In the genomic region with DNA sequence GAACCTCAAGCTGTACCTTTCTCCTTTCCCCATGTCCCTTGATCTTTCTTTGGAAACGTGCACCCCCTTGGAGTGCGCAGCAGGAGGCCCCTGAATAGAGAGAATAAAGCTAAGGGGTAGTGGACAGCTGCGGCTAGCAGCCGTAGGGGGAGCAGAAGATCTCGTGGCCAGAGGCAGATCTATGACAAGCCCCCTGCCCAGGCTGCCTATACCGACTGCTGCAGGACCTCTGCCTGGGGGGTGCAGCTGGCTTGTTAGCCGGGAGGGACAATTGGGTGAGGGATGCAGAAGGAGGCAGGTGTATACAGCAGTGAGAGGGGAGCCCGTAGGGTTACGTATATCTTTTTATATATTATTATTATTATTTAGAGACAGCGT, we compare ENCODE assay signal across 8 cellular contexts. TPM values are rescaled to one million over a fixed set of nuclear protein-coding genes. Genes with fewer than 3 reads are reported as not detected.
DNase-seq lines count a peak whose midpoint lies in the region; ATAC-seq, FAIRE-seq and TF ChIP-seq lines count a peak whose summit lies in the region.
"Not testable (repeated sequence)": the region's sequence is repeated elsewhere in the genome, so short reads cannot be mapped to it uniquely, and the experiment has no call there.

No MANE protein-coding gene starts in this region.

- RAD21 ChIA-PET in GM12878 (lab: Charles Lee; ENCODE audit: unreplicated experiment): not testable (repeated sequence)

- not testable (repeated sequence) for H3K36me3 Mint-ChIP-seq in natural killer cell treated with Interleukin-12 subunit alpha and Interleukin-12 subunit beta and Interleukin-15 and Interleukin-18, amount 100 ng/mL, for 72 hours

- H3K4me1 ChIP-seq in DOHH2 (ENCODE audit: control insufficient read depth, low read length); OCI-LY3 (ENCODE audit: low read length); GM12878 (ENCODE audit: control insufficient read depth, insufficient read depth, low read length): not testable (repeated sequence)

- H3K27ac ChIP-seq in DOHH2 (ENCODE audit: low read depth, low read length); OCI-LY3 (ENCODE audit: low read length); GM12878 (ENCODE audit: control insufficient read depth, insufficient read depth): not testable (repeated sequence)

- not testable (repeated sequence) for FAIRE-seq in GM12878 (lab: Jason Lieb, UNC)

- not testable (repeated sequence) for H3K9me3 Mint-ChIP-seq in natural killer cell treated with Interleukin-12 subunit alpha and Interleukin-12 subunit beta and Interleukin-15 and Interleukin-18, amount 100 ng/mL, for 72 hours

- TF ChIP-seq CTCF in DOHH2 (IDR thresholded peaks at IDR 0.05; ENCODE audit: low read depth, low read length, poor library complexity, severe bottlenecking); OCI-LY3 (IDR thresholded peaks at IDR 0.05; ENCODE audit: low read depth, low read length); GM12878 (IDR thresholded peaks at IDR 0.05 in 2 of 3, conservative IDR thresholded peaks at IDR 0.05 in 1 of 3; ENCODE audit: control insufficient read depth in 2 of 3, extremely low read depth in 1 of 3, insufficient read depth in 1 of 3, low read depth in 3 of 3, low read length in 3 of 3): not testable (repeated sequence)

- not testable (repeated sequence) for DNase-seq in GM12878 (ENCODE audit: low read depth, low spot score); natural killer cell treated with Interleukin-12 subunit alpha and Interleukin-12 subunit beta and Interleukin-15 and Interleukin-18, amount 100 ng/mL, for 72 hours (ENCODE audit: low spot score)

- not testable (repeated sequence) for H3K4me1 Mint-ChIP-seq in natural killer cell treated with Interleukin-12 subunit alpha and Interleukin-12 subunit beta and Interleukin-15 and Interleukin-18, amount 100 ng/mL, for 72 hours (ENCODE audit: low read depth in 2 of 2)

- in situ Hi-C loops in GM12878 (cut with MboI): not testable (repeated sequence)

- not testable (repeated sequence) for H2AFZ ChIP-seq in OCI-LY3 (ENCODE audit: low read depth, low read length); GM12878 (ENCODE audit: control insufficient read depth, low read depth, low read length)

- 0% methylated on average over 2 of the region's 10 CpGs for WGBS in GM12878 (ENCODE audit: insufficient coverage, insufficient replicate concordance, low lambda C conversion rate, missing lambda C conversion rate)

- SMC1A ChIA-PET in GM12878 (lab: Charles Lee; ENCODE audit: uncharacterized antibody, unreplicated experiment): not testable (repeated sequence)

- H3K9ac ChIP-seq in OCI-LY3 (ENCODE audit: low read length): 0 out of 2 replicates have a peak overlapping the region, but pooled peaks have one; percentile 24
- not testable (repeated sequence) for H3K9ac ChIP-seq in GM12878 (ENCODE audit: control insufficient read depth, insufficient read depth, low read length)

- H3K9me3 ChIP-seq in DOHH2 (ENCODE audit: control insufficient read depth, insufficient read depth, low read length); OCI-LY3 (ENCODE audit: insufficient read depth, low read length); GM12878 (replicated peaks; ENCODE audit: control insufficient read depth, insufficient read depth, low read length): not testable (repeated sequence)

- intact Hi-C loops in GM12878 (cut with micrococcal nuclease; ENCODE audit: unreplicated experiment): not testable (repeated sequence)

- TF ChIP-seq EP300 in GM12878 (IDR thresholded peaks at IDR 0.05; ENCODE audit: borderline replicate concordance in 1 of 2, control insufficient read depth in 1 of 2, low read depth in 2 of 2, low read length in 2 of 2): not testable (repeated sequence)

- not testable (repeated sequence) for H3K27me3 Mint-ChIP-seq in natural killer cell treated with Interleukin-12 subunit alpha and Interleukin-12 subunit beta and Interleukin-15 and Interleukin-18, amount 100 ng/mL, for 72 hours

- TF ChIP-seq RAD21 in GM12878 (IDR thresholded peaks at IDR 0.05; ENCODE audit: insufficient read depth, low read depth, low read length): not testable (repeated sequence)

- not testable (repeated sequence) for H4K20me1 ChIP-seq in DOHH2 (ENCODE audit: control insufficient read depth, insufficient read depth, low read depth, low read length); OCI-LY3 (ENCODE audit: insufficient read depth, low read length); GM12878 (ENCODE audit: control insufficient read depth, insufficient read depth)

- peak; percentile 16 for ATAC-seq in GM19328 (IDR thresholded peaks at IDR 0.05; ENCODE audit: unreplicated experiment)
- peak; percentile 36 for ATAC-seq in GM21619 (IDR thresholded peaks at IDR 0.05; ENCODE audit: unreplicated experiment)
- ATAC-seq in HG02885 (IDR thresholded peaks at IDR 0.05; ENCODE audit: poor library complexity, unreplicated experiment): peak; percentile 27
- peak; percentile 32 for ATAC-seq in HG03280 (IDR thresholded peaks at IDR 0.05; ENCODE audit: unreplicated experiment)
- peak; percentile 43 for ATAC-seq in GM12878
- peak; percentile 4 to 55 for ATAC-seq in natural killer cell treated with Interleukin-12 subunit alpha and Interleukin-12 subunit beta and Interleukin-15 and Interleukin-18, amount 100 ng/mL, for 72 hours

- not testable (repeated sequence) for H3K27ac Mint-ChIP-seq in natural killer cell treated with Interleukin-12 subunit alpha and Interleukin-12 subunit beta and Interleukin-15 and Interleukin-18, amount 100 ng/mL, for 72 hours

- H3F3A ChIP-seq in DOHH2 (ENCODE audit: control insufficient read depth, insufficient read depth): not testable (repeated sequence)

- H3K27me3 ChIP-seq in DOHH2 (ENCODE audit: control insufficient read depth, low read length); OCI-LY3 (ENCODE audit: low read depth, low read length); GM12878 (replicated peaks in 1 of 2; ENCODE audit: control insufficient read depth in 2 of 2, insufficient read depth in 2 of 2, low read length in 1 of 2): not testable (repeated sequence)

- H3K36me3 ChIP-seq in DOHH2 (ENCODE audit: control insufficient read depth, low read length); OCI-LY3 (replicated peaks; ENCODE audit: low read depth, low read length); GM12878 (ENCODE audit: control insufficient read depth in 2 of 2, insufficient read depth in 2 of 2, low read length in 1 of 2): not testable (repeated sequence)

- not testable (repeated sequence) for H3K9me2 ChIP-seq in DOHH2 (replicated peaks; ENCODE audit: control insufficient read depth, low read length)

- peak overlapping the region; percentile 45 for H3K4me2 ChIP-seq in DOHH2 (ENCODE audit: low read length)
- peak overlapping the region; percentile 40 for H3K4me2 ChIP-seq in OCI-LY3 (ENCODE audit: low read length)
- not testable (repeated sequence) for H3K4me2 ChIP-seq in GM12878 (ENCODE audit: control insufficient read depth, insufficient read depth)

- CTCF ChIA-PET in GM12878 (lab: Yijun Ruan, JAX): interaction anchor here (0.9 to 1.3 kb wide), 2 partner anchors 75 to 200 kb away, joined by 5 to 6 read pairs; no protein-coding TSS in a partner anchor

- not testable (repeated sequence) for BruUV-seq in GM12878 (replicated peaks; lab: Mats Ljungman, UMichigan)

- TF ChIP-seq POLR2A in GM12878 (IDR thresholded peaks at IDR 0.05; ENCODE audit: low read depth, low read length): not testable (repeated sequence)

- H3K4me3 ChIP-seq in DOHH2 (ENCODE audit: low read length); GM12878: not testable (repeated sequence)
- peak overlapping the region; percentile 50; the same call in 1 of the 2 replicates for H3K4me3 ChIP-seq in OCI-LY3 (ENCODE audit: low read length)

- H3K79me2 ChIP-seq in DOHH2 (ENCODE audit: control insufficient read depth, low read length); OCI-LY3 (ENCODE audit: low read length); GM12878 (ENCODE audit: control insufficient read depth, insufficient read depth, low read length): not testable (repeated sequence)

- H3K4me3 Mint-ChIP-seq in natural killer cell treated with Interleukin-12 subunit alpha and Interleukin-12 subunit beta and Interleukin-15 and Interleukin-18, amount 100 ng/mL, for 72 hours: not testable (repeated sequence)

- POLR2A ChIA-PET in GM12878 (lab: Charles Lee): not testable (repeated sequence)

RNA-seq across cellular contexts. Expression of gene POLR2J, which starts 0.5 kb away (rescaled TPM):
- 18.6 and 25.8 TPM in 2 replicates for total RNA-seq in GM12878 (2013; cell fraction: nucleolus; rRNA removed)
- total RNA-seq in GM12878 (2014; rRNA removed) (66.3 and 73.5 TPM in 2 replicates), GM12878 (2014; rRNA removed; fragmentation: Illumina TruSeq; extraction: Trizol) (73.8 and 78.0 TPM in 2 replicates), GM12878 (2021) (47.8 and 49.2 TPM in 2 replicates)
- 14.7 TPM for polyA plus RNA-seq in GM12878 (2011; ENCODE audit: low read depth)
- polyA plus RNA-seq in GM12878 (2011; rRNA removed) (39.8 and 76.8 TPM in 2 replicates), GM12878 (2014; fragmentation: Illumina TruSeq; extraction: Trizol) (83.8 and 119 TPM in 2 replicates), GM12878 (2014; fragmentation: Nextera tagmentation; extraction: Ambion mirVana) (10 to 100 TPM; 16.4 to 43.4 TPM), GM12878 (2014; rRNA removed) (99.6 and 105 TPM in 2 replicates), GM12878 (2016; fragmentation: Nextera tagmentation; extraction: Ambion mirVana) (100 to 1,000 TPM; 110 to 116 TPM)
- 90.1 and 134 TPM in 2 replicates for polyA plus RNA-seq in GM12878 (2011; cell fraction: cytosol; rRNA removed)
- 55.3 and 57.1 TPM in 2 replicates for polyA plus RNA-seq in GM12878 (2011; cell fraction: nucleus; rRNA removed)
- 68.0 and 85.8 TPM in 2 replicates for polyA plus RNA-seq in GM12878 (2012)
- 16.8 and 42.1 TPM in 2 replicates for polyA minus RNA-seq in GM12878 (2011; rRNA and poly(A)+ RNA removed)
- polyA minus RNA-seq in GM12878 (2011; cell fraction: cytosol; rRNA and poly(A)+ RNA removed): 11.5 and 15.6 TPM in 2 replicates
- polyA minus RNA-seq in GM12878 (2011; cell fraction: nucleus; rRNA and poly(A)+ RNA removed): 67.7 and 94.0 TPM in 2 replicates
- total RNA-seq in natural killer cell treated with Interleukin-12 subunit alpha and Interleukin-12 subunit beta and Interleukin-15 and Interleukin-18, amount 100 ng/mL, for 72 hours: 10 to 100 TPM; 56.9 to 57.6 TPM

RNA-seq across cellular contexts. Expression of gene LRWD1, which starts 14.4 kb away (rescaled TPM):
- 14.5 and 20.6 TPM in 2 replicates for total RNA-seq in GM12878 (2013; cell fraction: nucleolus; rRNA removed)
- total RNA-seq in GM12878 (2014; rRNA removed) (22.1 and 26.3 TPM in 2 replicates), GM12878 (2014; rRNA removed; fragmentation: Illumina TruSeq; extraction: Trizol) (21.5 and 26.0 TPM in 2 replicates), GM12878 (2021) (52.3 and 53.3 TPM in 2 replicates)
- polyA plus RNA-seq in GM12878 (2011; ENCODE audit: low read depth): 7.6 TPM
- polyA plus RNA-seq in GM12878 (2011; rRNA removed) (10.3 and 22.4 TPM in 2 replicates), GM12878 (2014; fragmentation: Illumina TruSeq; extraction: Trizol) (6.1 and 18.2 TPM in 2 replicates), GM12878 (2014; fragmentation: Nextera tagmentation; extraction: Ambion mirVana) (1 to 10 TPM in 1 of 2 experiments, under 1 TPM in 1; 0.40 to 2.0 TPM), GM12878 (2014; rRNA removed) (64.4 and 72.4 TPM in 2 replicates), GM12878 (2016; fragmentation: Nextera tagmentation; extraction: Ambion mirVana) (10 to 100 TPM; 54.8 to 57.1 TPM)
- polyA plus RNA-seq in GM12878 (2011; cell fraction: cytosol; rRNA removed): 31.1 and 46.1 TPM in 2 replicates
- 48.4 and 79.5 TPM in 2 replicates for polyA plus RNA-seq in GM12878 (2011; cell fraction: nucleus; rRNA removed)
- 14.6 and 16.7 TPM in 2 replicates for polyA plus RNA-seq in GM12878 (2012)
- 18.4 and 27.2 TPM in 2 replicates for polyA minus RNA-seq in GM12878 (2011; rRNA and poly(A)+ RNA removed)
- polyA minus RNA-seq in GM12878 (2011; cell fraction: cytosol; rRNA and poly(A)+ RNA removed): 13.2 and 19.0 TPM in 2 replicates
- polyA minus RNA-seq in GM12878 (2011; cell fraction: nucleus; rRNA and poly(A)+ RNA removed): 14.1 and 29.3 TPM in 2 replicates
- 10 to 100 TPM; 22.9 to 44.2 TPM for total RNA-seq in natural killer cell treated with Interleukin-12 subunit alpha and Interleukin-12 subunit beta and Interleukin-15 and Interleukin-18, amount 100 ng/mL, for 72 hours

RNA-seq across cellular contexts. Expression of gene ALKBH4, which starts 14.5 kb away (rescaled TPM):
- 7.4 and 13.0 TPM in 2 replicates for total RNA-seq in GM12878 (2013; cell fraction: nucleolus; rRNA removed)
- total RNA-seq in GM12878 (2014; rRNA removed) (14.6 and 16.9 TPM in 2 replicates), GM12878 (2014; rRNA removed; fragmentation: Illumina TruSeq; extraction: Trizol) (5.6 and 6.1 TPM in 2 replicates), GM12878 (2021) (11.9 and 14.8 TPM in 2 replicates)
- polyA plus RNA-seq in GM12878 (2011; ENCODE audit: low read depth): 2.5 TPM
- polyA plus RNA-seq in GM12878 (2011; rRNA removed) (2.2 and 4.7 TPM in 2 replicates), GM12878 (2014; fragmentation: Illumina TruSeq; extraction: Trizol) (3.1 and 4.4 TPM in 2 replicates), GM12878 (2014; fragmentation: Nextera tagmentation; extraction: Ambion mirVana) (1 to 10 TPM; 4.1 to 9.1 TPM), GM12878 (2014; rRNA removed) (14.8 and 16.4 TPM in 2 replicates), GM12878 (2016; fragmentation: Nextera tagmentation; extraction: Ambion mirVana) (10 to 100 TPM; 13.6 to 15.7 TPM)
- polyA plus RNA-seq in GM12878 (2011; cell fraction: cytosol; rRNA removed): 7.6 and 12.6 TPM in 2 replicates
- 3.2 and 5.7 TPM in 2 replicates for polyA plus RNA-seq in GM12878 (2011; cell fraction: nucleus; rRNA removed)
- polyA plus RNA-seq in GM12878 (2012): 7.5 and 7.6 TPM in 2 replicates
- polyA minus RNA-seq in GM12878 (2011; rRNA and poly(A)+ RNA removed): 1.8 and 2.9 TPM in 2 replicates
- polyA minus RNA-seq in GM12878 (2011; cell fraction: cytosol; rRNA and poly(A)+ RNA removed): 1.2 and 3.3 TPM in 2 replicates
- polyA minus RNA-seq in GM12878 (2011; cell fraction: nucleus; rRNA and poly(A)+ RNA removed): 2.4 and 4.1 TPM in 2 replicates
- total RNA-seq in natural killer cell treated with Interleukin-12 subunit alpha and Interleukin-12 subunit beta and Interleukin-15 and Interleukin-18, amount 100 ng/mL, for 72 hours: 10 to 100 TPM in 1 of 2 donors, 1 to 10 TPM in 1; 7.8 to 19.3 TPM

RNA-seq across cellular contexts. Expression of gene RASA4B, which starts 38.4 kb away (rescaled TPM):
- total RNA-seq in GM12878 (2013; cell fraction: nucleolus; rRNA removed): 39.4 and 41.8 TPM in 2 replicates
- 8.1 and 12.1 TPM in 2 replicates for total RNA-seq in GM12878 (2014; rRNA removed)
- total RNA-seq in GM12878 (2014; rRNA removed; fragmentation: Illumina TruSeq; extraction: Trizol): 5.4 and 5.8 TPM in 2 replicates
- 12.7 and 14.8 TPM in 2 replicates for total RNA-seq in GM12878 (2021)
- polyA plus RNA-seq in GM12878 (2011; ENCODE audit: low read depth): 2.2 TPM
- polyA plus RNA-seq in GM12878 (2011; rRNA removed): 2.7 and 5.2 TPM in 2 replicates
- polyA plus RNA-seq in GM12878 (2011; cell fraction: cytosol; rRNA removed): 7.3 and 9.4 TPM in 2 replicates
- 33.0 and 37.5 TPM in 2 replicates for polyA plus RNA-seq in GM12878 (2011; cell fraction: nucleus; rRNA removed)
- polyA plus RNA-seq in GM12878 (2012): 12.7 and 17.1 TPM in 2 replicates
- 0.73 and 6.2 TPM in 2 replicates for polyA plus RNA-seq in GM12878 (2014; fragmentation: Illumina TruSeq; extraction: Trizol)
- under 1 TPM; 0.10 to 0.31 TPM for polyA plus RNA-seq in GM12878 (2014; fragmentation: Nextera tagmentation; extraction: Ambion mirVana)
- polyA plus RNA-seq in GM12878 (2014; rRNA removed): 16.4 and 18.8 TPM in 2 replicates
- 1 to 10 TPM; 6.5 TPM for polyA plus RNA-seq in GM12878 (2016; fragmentation: Nextera tagmentation; extraction: Ambion mirVana)
- 7.0 and 7.8 TPM in 2 replicates for polyA minus RNA-seq in GM12878 (2011; rRNA and poly(A)+ RNA removed)
- polyA minus RNA-seq in GM12878 (2011; cell fraction: cytosol; rRNA and poly(A)+ RNA removed): 2.7 and 3.3 TPM in 2 replicates
- 7.0 and 10.6 TPM in 2 replicates for polyA minus RNA-seq in GM12878 (2011; cell fraction: nucleus; rRNA and poly(A)+ RNA removed)
- total RNA-seq in natural killer cell treated with Interleukin-12 subunit alpha and Interleukin-12 subunit beta and Interleukin-15 and Interleukin-18, amount 100 ng/mL, for 72 hours: 10 to 100 TPM in 1 of 2 donors, under 1 TPM in 1; 0.48 to 23.4 TPM

RNA-seq across cellular contexts. Expression of gene ORAI2, which starts 45.8 kb away (rescaled TPM):
- 58.5 and 75.7 TPM in 2 replicates for total RNA-seq in GM12878 (2013; cell fraction: nucleolus; rRNA removed)
- total RNA-seq in GM12878 (2014; rRNA removed) (47.4 and 57.8 TPM in 2 replicates), GM12878 (2014; rRNA removed; fragmentation: Illumina TruSeq; extraction: Trizol) (18.8 and 19.7 TPM in 2 replicates), GM12878 (2021) (76.0 and 76.2 TPM in 2 replicates)
- 13.3 TPM for polyA plus RNA-seq in GM12878 (2011; ENCODE audit: low read depth)
- polyA plus RNA-seq in GM12878 (2011; rRNA removed) (19.8 and 35.9 TPM in 2 replicates), GM12878 (2014; fragmentation: Illumina TruSeq; extraction: Trizol) (6.7 and 18.0 TPM in 2 replicates), GM12878 (2014; fragmentation: Nextera tagmentation; extraction: Ambion mirVana) (1 to 10 TPM; 5.8 to 8.0 TPM), GM12878 (2014; rRNA removed) (72.6 and 75.6 TPM in 2 replicates), GM12878 (2016; fragmentation: Nextera tagmentation; extraction: Ambion mirVana) (100 to 1,000 TPM in 1 of 2 experiments, 10 to 100 TPM in 1; 85.0 to 111 TPM)
- 93.9 and 138 TPM in 2 replicates for polyA plus RNA-seq in GM12878 (2011; cell fraction: cytosol; rRNA removed)
- 24.8 and 48.1 TPM in 2 replicates for polyA plus RNA-seq in GM12878 (2011; cell fraction: nucleus; rRNA removed)
- 39.8 and 46.0 TPM in 2 replicates for polyA plus RNA-seq in GM12878 (2012)
- polyA minus RNA-seq in GM12878 (2011; rRNA and poly(A)+ RNA removed): 68.1 and 120 TPM in 2 replicates
- polyA minus RNA-seq in GM12878 (2011; cell fraction: cytosol; rRNA and poly(A)+ RNA removed): 36.6 and 53.6 TPM in 2 replicates
- polyA minus RNA-seq in GM12878 (2011; cell fraction: nucleus; rRNA and poly(A)+ RNA removed): 9.7 and 27.0 TPM in 2 replicates
- total RNA-seq in natural killer cell treated with Interleukin-12 subunit alpha and Interleukin-12 subunit beta and Interleukin-15 and Interleukin-18, amount 100 ng/mL, for 72 hours: 10 to 100 TPM; 56.5 to 70.4 TPM
